Comparison of ENCODE assay signal across 9 cellular contexts in genomic region chr14:77376771-77377501, GRCh38. TPM values are rescaled to one million over a fixed set of nuclear protein-coding genes. Genes with fewer than 3 reads are reported as not detected.
DNase-seq lines count a peak whose midpoint lies in the region; ATAC-seq, FAIRE-seq and TF ChIP-seq lines count a peak whose summit lies in the region.
"Had no signal": no experiment of that assay in that cellular context is flagged by ENCODE, and none has a peak within 500 bp of the region (broad histone marks: within the 10 kb centered on the region; RNA-seq: fewer than 3 reads in every experiment).

SAMD15 (plus strand) TSS chr14:77377379; CDS start chr14:77377419, 40 bp downstream.
TMED8 (minus strand) TSS chr14:77377094; CDS start chr14:77377053, 41 bp downstream.

- peak within 1 kb of the TSS; percentile 95 for H2AFZ ChIP-seq in keratinocyte (ENCODE audit: control insufficient read depth, low read length)

- H3K4me1 Mint-ChIP-seq in WTC11, result peaks cover 9% of the 10 kb centered on the region

- dilution Hi-C loops in keratinocyte (cut with MboI; ENCODE audit: extremely low pct_ligation_motif_present, low sequenced_read_pairs), result no loop called here

- no peak for TF ChIP-seq CTCF in WTC11 (IDR thresholded peaks at IDR 0.05)
- TF ChIP-seq CTCF in keratinocyte (optimal IDR thresholded peaks at IDR 0.05 in 1 of 3, IDR thresholded peaks at IDR 0.05 in 1 of 3, conservative IDR thresholded peaks at IDR 0.05 in 1 of 3; ENCODE audit: extremely low read depth in 1 of 3, insufficient read depth in 2 of 3, low read length in 3 of 3), result peak in 2 of 3 experiments; percentile 5 to 48

- peaks cover 11% of the 10 kb centered on the region for H3K4me1 ChIP-seq in keratinocyte (ENCODE audit: control insufficient read depth, extremely low read depth, insufficient read depth, low read length)

- CTCF ChIA-PET in WTC11 (lab: Charles Lee), result interaction anchor here (0.6 to 2.0 kb wide), 13 partner anchors 13 to 306 kb away, joined by 3 to 19 read pairs (median 5); partner anchors contain the start of genes GSTZ1, POMT2 and VIPAS39

- H3K9me3 ChIP-seq in keratinocyte (ENCODE audit: control insufficient read depth, low read depth, low read length), result no peaks in the 10 kb centered on the region

- no peaks in the 10 kb centered on the region for H3K36me3 Mint-ChIP-seq in WTC11

- no peaks in the 10 kb centered on the region for H3K27me3 ChIP-seq in keratinocyte (ENCODE audit: control insufficient read depth, extremely low read depth, insufficient read depth, low read length)

- H3K27me3 Mint-ChIP-seq in WTC11 (ENCODE audit: low read depth), result no peaks in the 10 kb centered on the region

- POLR2A ChIA-PET in WTC11 (lab: Charles Lee), result interaction anchor here (0.6 to 1.3 kb wide), 3 partner anchors 56 to 125 kb away, joined by 3 to 6 read pairs (median 5); partner anchors contain the start of gene GSTZ1

- peak; percentile 76 for FAIRE-seq in keratinocyte (lab: Jason Lieb, UNC)
- FAIRE-seq: TTC549 had no signal

- peak within 1 kb of the TSS; percentile 85 for H3K4me3 Mint-ChIP-seq in WTC11

- H3K9me3 Mint-ChIP-seq in WTC11, result no peaks in the 10 kb centered on the region

- H3K9me1 ChIP-seq in keratinocyte (ENCODE audit: control insufficient read depth, extremely low read depth, insufficient read depth, low read length), result no peaks in the 10 kb centered on the region

- H3K27ac ChIP-seq in caudate nucleus (ENCODE audit: low read depth, low read length), result peak within 1 kb of the TSS; percentile 77
- H3K27ac ChIP-seq in keratinocyte (ENCODE audit: control insufficient read depth, insufficient read depth, low read length), result peak within 1 kb of the TSS; percentile 79

- no peak within 1 kb of the TSS for H3K27ac Mint-ChIP-seq in WTC11

- peak within 1 kb of the TSS; percentile 75 to 84 (median 82) for H3K4me3 ChIP-seq in keratinocyte (ENCODE audit: control insufficient read depth in 2 of 3, extremely low read depth in 1 of 3, insufficient read depth in 2 of 3, low read depth in 1 of 3, low read length in 3 of 3)

- peak within 1 kb of the TSS; percentile 94 for H3K4me2 ChIP-seq in keratinocyte (ENCODE audit: control insufficient read depth, extremely low read depth, insufficient read depth, low read depth, low read length)

- H3K79me2 ChIP-seq in keratinocyte (ENCODE audit: control insufficient read depth, insufficient read depth, low read length), result peaks cover 18% of the 10 kb centered on the region

- peak within 1 kb of the TSS; percentile 87 for H3K9ac ChIP-seq in keratinocyte (ENCODE audit: control insufficient read depth, extremely low read depth, insufficient read depth, low read length)

- ATAC-seq in GM18868 (IDR thresholded peaks at IDR 0.05; ENCODE audit: unreplicated experiment) (peak; percentile 85), HG03103 (IDR thresholded peaks at IDR 0.05; ENCODE audit: low read depth, unreplicated experiment) (peak; percentile 83), WTC11 (peak; percentile 99)

- peak; percentile 94 for DNase-seq in AG08396 (ENCODE audit: low spot score)
- DNase-seq in NCI-H2171 (lab: John Stamatoyannopoulos, UW), result peak; percentile 85
- DNase-seq in WTC11 (ENCODE audit: low spot score), result peak; percentile 85
- peak in 60 of 61 donors; percentile 23 to 92 (median 81) for DNase-seq in caudate nucleus (lab: John Stamatoyannopoulos, UW)
- DNase-seq in keratinocyte (ENCODE audit: low read depth, low spot score), result no peak
- DNase-seq in stimulated activated CD4-positive, alpha-beta T cell treated with anti-CD3 and anti-CD28 coated beads, Interleukin-12 subunit alpha, Interleukin-12 subunit beta, amount 100 ng/mL, for 48 hours (ENCODE audit: low read depth in 2 of 3, low spot score in 1 of 3), result peak; percentile 59 to 77 (median 69)

- no peaks in the 10 kb centered on the region for H4K20me1 ChIP-seq in keratinocyte (ENCODE audit: control insufficient read depth, extremely low read depth, insufficient read depth, low read length)

- H3K36me3 ChIP-seq in keratinocyte (ENCODE audit: control insufficient read depth in 2 of 2, extremely low read depth in 1 of 2, insufficient read depth in 2 of 2, low read length in 2 of 2), result no peaks in the 10 kb centered on the region

TF ChIP-seq in WTC11, 78 proteins besides CTCF, POLR2A, EP300 and RAD21 (continues in another document):
- TF ChIP-seq HMGA2 (CRISPR knock-in tag; IDR thresholded peaks at IDR 0.05) (no peak), KAT7 (CRISPR knock-in tag; IDR thresholded peaks at IDR 0.05; ENCODE audit: borderline replicate concordance) (no peak), ZNF263 (CRISPR knock-in tag; IDR thresholded peaks at IDR 0.05; ENCODE audit: low read depth) (no peak), ZNF138 (CRISPR knock-in tag; conservative IDR thresholded peaks at IDR 0.05) (no peak), RELA (CRISPR knock-in tag; IDR thresholded peaks at IDR 0.05; ENCODE audit: borderline replicate concordance) (no peak), IRF1 (CRISPR knock-in tag; IDR thresholded peaks at IDR 0.05) (no peak), GABPB1 (CRISPR knock-in tag; IDR thresholded peaks at IDR 0.05) (no peak), ZNF425 (CRISPR knock-in tag; conservative IDR thresholded peaks at IDR 0.05) (no peak), ZBTB21 (CRISPR knock-in tag; IDR thresholded peaks at IDR 0.05; ENCODE audit: borderline replicate concordance) (no peak), AFF4 (CRISPR knock-in tag; IDR thresholded peaks at IDR 0.05; ENCODE audit: borderline replicate concordance) (no peak)

RNA-seq across cellular contexts. Expression of gene SAMD15, which starts in this region (rescaled TPM):
- total RNA-seq in WTC11 (2021), result 0.27 to 0.42 TPM (median 0.30 TPM) in 3 replicates
- 0.23 to 0.77 TPM (median 0.46 TPM) in 3 replicates for polyA plus RNA-seq in keratinocyte
- 0.16 TPM for polyA plus RNA-seq in keratinocyte (2011; ENCODE audit: low read depth)
- polyA plus RNA-seq in keratinocyte (2011; cell fraction: cytosol; rRNA removed), result 0.34 TPM in 2 replicates
- polyA plus RNA-seq in keratinocyte (2011; cell fraction: nucleus; rRNA removed), result 0.37 and 0.76 TPM in 2 replicates
- polyA plus RNA-seq in keratinocyte (2012; ENCODE audit: low replicate concordance), result 0.20 and 0.62 TPM in 2 replicates
- 0.35 TPM in 1 of 3 replicates, not detected in the others for polyA minus RNA-seq in keratinocyte
- not detected for polyA minus RNA-seq in keratinocyte (2011; cell fraction: cytosol; rRNA and poly(A)+ RNA removed)
- not detected in 2 replicates for polyA minus RNA-seq in keratinocyte (2011; cell fraction: nucleus; rRNA and poly(A)+ RNA removed)

RNA-seq across cellular contexts. Expression of gene TMED8, which starts in this region (rescaled TPM):
- 12.8 to 14.2 TPM (median 13.4 TPM) in 3 replicates for total RNA-seq in WTC11 (2021)
- 5.4 to 7.3 TPM (median 6.1 TPM) in 3 replicates for polyA plus RNA-seq in keratinocyte
- 1.1 TPM for polyA plus RNA-seq in keratinocyte (2011; ENCODE audit: low read depth)
- 3.4 and 6.0 TPM in 2 replicates for polyA plus RNA-seq in keratinocyte (2011; cell fraction: cytosol; rRNA removed)
- polyA plus RNA-seq in keratinocyte (2011; cell fraction: nucleus; rRNA removed), result 6.5 and 7.4 TPM in 2 replicates
- 2.9 and 4.9 TPM in 2 replicates for polyA plus RNA-seq in keratinocyte (2012; ENCODE audit: low replicate concordance)
- 7.0 to 9.5 TPM (median 7.3 TPM) in 3 replicates for polyA minus RNA-seq in keratinocyte
- polyA minus RNA-seq in keratinocyte (2011; cell fraction: cytosol; rRNA and poly(A)+ RNA removed), result 4.2 TPM
- polyA minus RNA-seq in keratinocyte (2011; cell fraction: nucleus; rRNA and poly(A)+ RNA removed), result 5.2 and 10.3 TPM in 2 replicates
